In genomic region chr10:88915781-88916180, GRCh38 we compare ENCODE assay signal across 14 cellular contexts.
"Had no signal": no experiment of that assay in that cellular context is flagged by ENCODE, and none has a peak within 500 bp of the region (broad histone marks: within the 10 kb centered on the region; RNA-seq: fewer than 3 reads in every experiment).

No MANE protein-coding gene starts in this region.

- H3K27me3 Mint-ChIP-seq: T-cell had no signal

- H3K9me3 ChIP-seq: sigmoid colon, upper lobe of right lung had no signal

- H3K27me3 ChIP-seq: sigmoid colon, upper lobe of right lung had no signal

- ATAC-seq: T-cell, upper lobe of right lung had no signal

- H3K36me3 ChIP-seq: sigmoid colon, upper lobe of right lung had no signal

- H3K4me3 ChIP-seq: coronary artery, sigmoid colon, upper lobe of right lung had no signal

- H3K9me3 Mint-ChIP-seq: nephron progenitor cell, T-cell had no signal

- H3K27ac ChIP-seq: coronary artery, sigmoid colon, upper lobe of right lung had no signal

- DNase-seq: activated CD4-positive, alpha-beta T cell treated with anti-CD3 and anti-CD28 coated beads for 48 hours; activated effector memory CD4-positive, alpha-beta T cell treated with anti-CD3 and anti-CD28 coated beads, Interleukin-2, amount 50 U/mL, for 16 hours; activated T-cell treated with anti-CD3 and anti-CD28 coated beads, Interleukin-2, amount 50 U/mL, for 1 hour; caudate nucleus; effector CD4-positive, alpha-beta T cell; foreskin melanocyte; head of caudate nucleus; nephron progenitor cell; sigmoid colon; stimulated activated CD4-positive, alpha-beta T cell treated with anti-CD3 and anti-CD28 coated beads, Interleukin-12 subunit alpha, Interleukin-12 subunit beta, amount 100 ng/mL, for 4 hours; stimulated activated naive CD4-positive, alpha-beta T cell treated with Interleukin-2 at 50 U/mL for 16 hours; T-cell; upper lobe of right lung had no signal

- H3K4me3 Mint-ChIP-seq: nephron progenitor cell, T-cell had no signal

- H3K4me1 ChIP-seq: upper lobe of right lung had no signal

- H3K27ac Mint-ChIP-seq: nephron progenitor cell had no signal
